8 cellular contexts compared by ENCODE assay signal in genomic region chr13:44575741-44576395, GRCh38. TPM values are rescaled to one million over a fixed set of nuclear protein-coding genes. Genes with fewer than 3 reads are reported as not detected.
DNase-seq lines count a peak whose midpoint lies in the region; ATAC-seq and TF ChIP-seq lines count a peak whose summit lies in the region.

TSS of gene TSC22D1 (minus strand) at chr13:44576330. CDS start at chr13:44576074, 256 bp downstream.

- H3K4me3 ChIP-seq in left lung = peak within 1 kb of the TSS; percentile 87 to 90

- H3K36me3 ChIP-seq in left lung = no peaks in the 10 kb centered on the region

- peak within 1 kb of the TSS; percentile 95 to 99 for H3K27ac ChIP-seq in left lung

- ATAC-seq in left lung (peak; percentile 5), HG03442 (IDR thresholded peaks at IDR 0.05; ENCODE audit: unreplicated experiment) (no peak)

- DNase-seq in GM10266 (ENCODE audit: extremely low spot score) (peak; percentile 47), NAMALWA (ENCODE audit: low spot score) (peak; percentile 59), dermis blood vessel endothelial cell (peak; percentile 61), left lung (peak; percentile 57 to 84), NCI-H2107 (lab: John Stamatoyannopoulos, UW) (no peak)
- DNase-seq in activated CD4-positive, alpha-beta T cell treated with anti-CD3 and anti-CD28 coated beads, Interleukin-2, amount 50 U/mL, for 48 hours = peak; percentile 56 to 68
- peak; percentile 42 to 63 for DNase-seq in stimulated activated CD4-positive, alpha-beta T cell treated with anti-CD3 and anti-CD28 coated beads, Interleukin-1b, Interleukin-23, amount 100 ng/mL, for 4 hours (ENCODE audit: low read depth in 2 of 2)

- no peaks in the 10 kb centered on the region for H3K9me3 ChIP-seq in left lung

- peaks cover 15 to 54% of the 10 kb centered on the region in 2 donors for H3K4me1 ChIP-seq in left lung

- intact Hi-C loops in left lung (cut with DNase I) = no loop called here

- TF ChIP-seq CTCF in GM10266 (IDR thresholded peaks at IDR 0.05; ENCODE audit: control insufficient read depth, insufficient read depth, low read depth, missing control alignments) = no peak
- no peak for TF ChIP-seq CTCF in left lung (IDR thresholded peaks at IDR 0.05)

- H3K27me3 ChIP-seq in left lung = peaks cover 0 to 9% of the 10 kb centered on the region in 2 donors

RNA-seq across cellular contexts. Expression of gene TSC22D1, which starts in this region (rescaled TPM):
- total RNA-seq in dermis blood vessel endothelial cell (48.2 and 76.4 TPM in 2 replicates), left lung (100 to 1,000 TPM in 1 of 2 donors, 10 to 100 TPM in 1; 95.4 to 103 TPM)
